1 cellular context compared by ENCODE assay signal in genomic region chr20:62624325-62624690, GRCh38.
A peak's percentile ranks its signal among the peaks of the same experiment; 100 is the strongest.
TF ChIP-seq lines count a peak whose summit lies in the region.

No MANE protein-coding gene starts in this region.

TF ChIP-seq in GM12878, 131 proteins besides CTCF, POLR2A, EP300 and RAD21 (continued from another document):
- TF ChIP-seq SMC3 (IDR thresholded peaks at IDR 0.05; ENCODE audit: borderline replicate concordance, low read length) (peak; percentile 36; the same call in 1 of the 2 replicates), ZNF592 (IDR thresholded peaks at IDR 0.05) (no peak)
